ENCODE assay signal across 1 cellular context in the genomic region with DNA sequence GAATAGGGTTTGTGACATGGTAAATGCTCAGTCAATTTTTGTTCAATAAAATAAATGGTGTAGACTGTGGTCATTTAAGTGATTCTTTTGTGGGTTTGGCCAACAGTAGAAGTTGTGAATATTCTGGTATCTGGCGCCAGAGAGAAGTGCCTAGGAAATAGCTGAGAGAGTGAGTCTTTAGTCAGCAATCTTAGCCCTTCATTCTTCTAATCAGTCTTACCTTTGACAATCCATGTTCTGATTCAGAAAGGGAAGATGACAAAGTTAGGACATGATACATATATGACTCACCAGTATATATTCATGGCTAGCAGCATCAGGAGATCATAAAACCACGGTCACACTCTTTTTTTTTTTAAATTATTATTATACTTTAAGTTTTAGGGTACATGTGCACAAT.
TF ChIP-seq lines count a peak whose summit lies in the region.

No MANE protein-coding gene starts in this region.

TF ChIP-seq in SK-N-SH treated with all-trans-retinoic acid at 6 μM for 48 hours, 23 proteins besides CTCF, POLR2A, EP300 and RAD21 (continued from another document):
- TF ChIP-seq, protein P1, sequence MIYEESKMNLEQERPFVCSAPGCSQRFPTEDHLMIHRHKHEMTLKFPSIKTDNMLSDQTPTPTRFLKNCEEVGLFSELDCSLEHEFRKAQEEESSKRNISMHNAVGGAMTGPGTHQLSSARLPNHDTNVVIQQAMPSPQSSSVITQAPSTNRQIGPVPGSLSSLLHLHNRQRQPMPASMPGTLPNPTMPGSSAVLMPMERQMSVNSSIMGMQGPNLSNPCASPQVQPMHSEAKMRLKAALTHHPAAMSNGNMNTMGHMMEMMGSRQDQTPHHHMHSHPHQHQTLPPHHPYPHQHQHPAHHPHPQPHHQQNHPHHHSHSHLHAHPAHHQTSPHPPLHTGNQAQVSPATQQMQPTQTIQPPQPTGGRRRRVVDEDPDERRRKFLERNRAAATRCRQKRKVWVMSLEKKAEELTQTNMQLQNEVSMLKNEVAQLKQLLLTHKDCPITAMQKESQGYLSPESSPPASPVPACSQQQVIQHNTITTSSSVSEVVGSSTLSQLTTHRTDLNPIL (CRISPR knock-in tag; IDR thresholded peaks at IDR 0.05; ENCODE audit: low read depth), result no peak
TF ChIP-seq in SK-N-SH treated with all-trans-retinoic acid at 6 μM for 48 hours: peak in this region for 0.
